ENCODE assay signal across 15 cellular contexts in genomic region chr7:106792233-106792926, GRCh38.
DNase-seq lines count a peak whose midpoint lies in the region; ATAC-seq, FAIRE-seq and TF ChIP-seq lines count a peak whose summit lies in the region.
"Had no signal": no experiment of that assay in that cellular context is flagged by ENCODE, and none has a peak within 500 bp of the region (broad histone marks: within the 10 kb centered on the region; RNA-seq: fewer than 3 reads in every experiment).

No MANE protein-coding gene starts in this region.

- peaks cover 11% of the 10 kb centered on the region for H3K4me1 Mint-ChIP-seq in stimulated activated memory B cell treated with anti-CD40 and anti-IgM and Interleukin-4, amounts not matched to agents 10 μg/mL and 1 μg/mL and 100 μg/mL, for 72 hours

- CTCF ChIA-PET in GM10248 (lab: Yijun Ruan, JAX), result interaction anchor here (0.9 to 6.1 kb wide), 18 partner anchors 11 to 1085 kb away, joined by 3 to 95 read pairs (median 4); no protein-coding TSS in a partner anchor

- H3K27ac Mint-ChIP-seq in stimulated activated memory B cell treated with anti-CD40 and anti-IgM and Interleukin-4, amounts not matched to agents 10 μg/mL and 1 μg/mL and 100 μg/mL, for 72 hours, result peak overlapping the region; percentile 57
- H3K27ac Mint-ChIP-seq: CD8-positive, alpha-beta T cell; T-helper 17 cell had no signal

- H3K9me3 Mint-ChIP-seq in stimulated activated memory B cell treated with anti-CD40 and anti-IgM and Interleukin-4, amounts not matched to agents 10 μg/mL and 1 μg/mL and 100 μg/mL, for 72 hours, result peaks cover 3% of the 10 kb centered on the region
- H3K9me3 Mint-ChIP-seq: CD8-positive, alpha-beta T cell had no signal

- no peak overlapping the region for H3K4me3 Mint-ChIP-seq in stimulated activated memory B cell treated with anti-CD40 and anti-IgM and Interleukin-4, amounts not matched to agents 10 μg/mL and 1 μg/mL and 100 μg/mL, for 72 hours
- H3K4me3 Mint-ChIP-seq: CD8-positive, alpha-beta T cell; T-helper 17 cell had no signal

- no peaks in the 10 kb centered on the region for H3K27me3 Mint-ChIP-seq in stimulated activated memory B cell treated with anti-CD40 and anti-IgM and Interleukin-4, amounts not matched to agents 10 μg/mL and 1 μg/mL and 100 μg/mL, for 72 hours

- no peaks in the 10 kb centered on the region for H3K36me3 Mint-ChIP-seq in stimulated activated memory B cell treated with anti-CD40 and anti-IgM and Interleukin-4, amounts not matched to agents 10 μg/mL and 1 μg/mL and 100 μg/mL, for 72 hours
- H3K36me3 Mint-ChIP-seq: CD8-positive, alpha-beta T cell had no signal

- ATAC-seq in stimulated activated memory B cell treated with anti-CD40 and anti-IgM and Interleukin-4, amounts not matched to agents 10 μg/mL and 1 μg/mL and 100 μg/mL, for 72 hours, result no peak
- ATAC-seq in Right ventricle myocardium superior (ENCODE audit: poor library complexity), result no peak

- DNase-seq in GM10248 (ENCODE audit: extremely low spot score) (no peak), M059J (ENCODE audit: low read depth) (peak; percentile 79), Right ventricle myocardium superior (no peak), NCI-H2227 (lab: John Stamatoyannopoulos, UW; ENCODE audit: unreplicated experiment) (no peak), NCI-H2171 (lab: John Stamatoyannopoulos, UW) (no peak)
- DNase-seq: C1 segment of cervical spinal cord, DMS79, MV-4-11, NCI-H1436 treated with DMSO at 0.1 percent for 48 hours, NCI-H2107, SHP77 treated with DMSO at 0.1 percent for 48 hours had no signal

- POLR2A ChIA-PET in GM10248 (lab: Yijun Ruan, JAX), result no interaction called here

- intact Hi-C loops in Right ventricle myocardium superior (cut with DNase I), result loop anchor here (5.0 to 10.0 kb wide), 2 partner anchors 152 to 360 kb away; no protein-coding TSS in a partner anchor

- peak; percentile 94 for FAIRE-seq in endometrium (lab: Jason Lieb, UNC)

- TF ChIP-seq CTCF in GM10248 (IDR thresholded peaks at IDR 0.05; ENCODE audit: control extremely low read depth, extremely low read depth, low read depth, missing control alignments), result peak; percentile 4
